Comparison of ENCODE assay signal across 8 cellular contexts in the genomic region with DNA sequence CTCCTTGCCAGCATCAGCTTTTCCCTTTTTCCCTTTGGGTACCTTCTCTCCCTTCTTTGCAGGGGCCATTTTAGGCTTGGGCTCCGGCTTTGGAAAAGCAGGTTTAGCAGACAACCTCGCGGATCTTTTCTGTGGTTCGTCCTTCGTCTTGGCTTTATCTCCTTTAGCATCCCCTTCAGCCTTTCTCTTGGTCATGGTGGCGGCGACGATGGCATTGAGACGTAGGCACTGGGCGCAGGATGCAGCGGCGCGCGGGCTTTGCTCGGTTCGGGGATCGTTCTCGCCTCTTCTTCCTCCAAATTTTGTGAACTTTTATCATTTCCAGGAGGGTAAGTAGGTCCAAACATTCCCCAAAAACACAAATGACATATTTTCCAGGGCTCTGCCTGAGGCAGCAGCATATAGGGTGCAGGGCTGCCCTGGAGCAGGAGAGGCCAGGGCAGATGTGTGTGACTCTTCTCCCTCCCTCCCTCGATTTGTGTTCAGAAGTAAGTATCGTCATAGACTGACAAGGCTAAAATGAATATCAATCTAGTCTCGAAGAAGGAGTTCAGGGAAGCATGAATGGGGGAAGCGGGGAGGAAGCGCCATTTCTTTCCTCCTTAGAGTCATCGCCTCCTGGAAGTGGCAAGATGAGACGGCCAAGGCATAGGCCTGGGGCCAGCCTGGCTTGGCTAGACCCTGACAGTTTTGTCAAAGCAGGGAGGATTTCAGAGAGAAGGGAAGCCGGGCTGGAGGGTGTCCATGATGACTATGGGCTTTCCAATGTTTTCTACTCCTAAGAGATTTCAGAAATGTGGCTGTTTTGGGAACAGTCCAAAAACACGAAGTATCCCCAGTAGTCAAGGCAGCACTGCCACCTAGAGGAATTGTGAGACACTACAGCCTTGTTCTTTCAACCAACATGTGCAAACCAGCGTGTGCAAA. TPM values are rescaled to one million over a fixed set of nuclear protein-coding genes. Genes with fewer than 3 reads are reported as not detected.
DNase-seq lines count a peak whose midpoint lies in the region; ATAC-seq and TF ChIP-seq lines count a peak whose summit lies in the region.

No MANE protein-coding gene starts in this region.

- no peak overlapping the region for H2BK120ac ChIP-seq in H9 (ENCODE audit: low read depth, low read length, poor library complexity, severe bottlenecking)

- CTCF ChIA-PET in WTC11 (lab: Charles Lee) = interaction anchor here (0.9 kb wide), 1 partner anchor 293 kb away, joined by 4 read pairs; no protein-coding TSS in a partner anchor

- H3K79me2 ChIP-seq in H9 (ENCODE audit: insufficient read depth, low read length) = no peaks in the 10 kb centered on the region

- H3K4me3 Mint-ChIP-seq in H9 = no peak overlapping the region; a peak in 2 of 5 replicates
- H3K4me3 Mint-ChIP-seq in WTC11 = no peak overlapping the region

- H2AK5ac ChIP-seq in H9 (ENCODE audit: insufficient read length, low read length) = no peak overlapping the region

- H3K14ac ChIP-seq in H9 (ENCODE audit: insufficient read depth, low read length) = no peak overlapping the region

- no peaks in the 10 kb centered on the region for H3K79me1 ChIP-seq in H9 (ENCODE audit: insufficient read depth, low read depth, low read length, poor library complexity, severe bottlenecking)

- H3K9me3 ChIP-seq in H9 (ENCODE audit: control insufficient read depth, low read depth, low read length) = no peaks in the 10 kb centered on the region

- no peak overlapping the region for H3K4ac ChIP-seq in H9 (ENCODE audit: low read depth, low read length)

- H3K23ac ChIP-seq in H9 (ENCODE audit: insufficient read length, low read depth, low read length) = no peak overlapping the region

- H3K27ac Mint-ChIP-seq in H9 = no peak overlapping the region
- H3K27ac Mint-ChIP-seq in WTC11 = no peak overlapping the region

- H4K91ac ChIP-seq in H9 (ENCODE audit: insufficient read length, low read depth, low read length) = no peak overlapping the region

- no peak overlapping the region for H4K8ac ChIP-seq in H9 (replicated peaks; ENCODE audit: insufficient read length, low read depth, low read length)

- no peak overlapping the region for H4K5ac ChIP-seq in H9 (ENCODE audit: insufficient read length, low read depth, low read length)

- H4K20me1 ChIP-seq in H9 (ENCODE audit: control insufficient read depth, insufficient read depth, insufficient read length) = no peaks in the 10 kb centered on the region

- no peak overlapping the region for H3K4me2 ChIP-seq in H9 (ENCODE audit: insufficient read depth, insufficient read length, low read length)

- no peak overlapping the region for H3K27ac ChIP-seq in H9 (ENCODE audit: insufficient read length, low read depth, low read length)

- peak overlapping the region; percentile 28 for H2BK12ac ChIP-seq in H9 (ENCODE audit: insufficient read length, low read depth, low read length)

- no peak overlapping the region for H3K56ac ChIP-seq in H9 (ENCODE audit: insufficient read length, low read depth, low read length)

- POLR2A ChIA-PET in WTC11 (lab: Charles Lee) = no interaction called here

- no peaks in the 10 kb centered on the region; the same call in none of the 2 replicates for H3K27me3 Mint-ChIP-seq in H9 (ENCODE audit: low read depth)
- H3K27me3 Mint-ChIP-seq in WTC11 (ENCODE audit: low read depth) = no peaks in the 10 kb centered on the region; the same call in 1 of the 2 replicates

- DNase-seq in AG10803 (ENCODE audit: low read depth) (peak; percentile 92), H9 (peak; percentile 78), NCI-H345 treated with DMSO at 0.1 percent for 48 hours (lab: John Stamatoyannopoulos, UW; ENCODE audit: unreplicated experiment) (peak; percentile 60), WTC11 (ENCODE audit: low spot score) (peak; percentile 63), cerebellar nuclear complex (lab: John Stamatoyannopoulos, UW) (peak; percentile 51 to 61), kidney epithelial cell (ENCODE audit: low read depth) (no peak)
- DNase-seq in stimulated activated CD4-positive, alpha-beta T cell treated with anti-CD3 and anti-CD28 coated beads, Interleukin-1b, Interleukin-23, amount 100 ng/mL, for 4 hours (ENCODE audit: low read depth in 2 of 2) = peak; percentile 21 to 50

- no CpG with 5 or more reads among the region's 28 CpGs for WGBS in H9 (ENCODE audit: extremely low coverage, insufficient read length, low lambda C conversion rate)

- no peaks in the 10 kb centered on the region for H3K36me3 ChIP-seq in kidney epithelial cell (ENCODE audit: control insufficient read depth, insufficient read depth, low read length)

- H3K9me3 Mint-ChIP-seq in H9 (peaks cover 21 to 29% of the 10 kb centered on the region in 2 experiments), WTC11 (peaks cover 24% of the 10 kb centered on the region)

- ATAC-seq in WTC11 (peak; percentile 92), GM21576 (IDR thresholded peaks at IDR 0.05; ENCODE audit: unreplicated experiment) (no peak)

- TF ChIP-seq CTCF in AG10803 (conservative IDR thresholded peaks at IDR 0.05; ENCODE audit: low read length) (peak; percentile 98), H9 (conservative IDR thresholded peaks at IDR 0.05) (peak; percentile 94), WTC11 (IDR thresholded peaks at IDR 0.05) (peak; percentile 89), kidney epithelial cell (IDR thresholded peaks at IDR 0.05; ENCODE audit: insufficient read depth, low read length, poor library complexity, severe bottlenecking) (peak; percentile 70)

- H3K23me2 ChIP-seq in H9 (ENCODE audit: insufficient read length, low read depth, low read length, poor library complexity, severe bottlenecking) = no peaks in the 10 kb centered on the region

- H2BK5ac ChIP-seq in H9 (ENCODE audit: insufficient read length, low read length) = no peak overlapping the region

- H2BK15ac ChIP-seq in H9 (ENCODE audit: low read depth, low read length) = no peak overlapping the region

- peak overlapping the region; percentile 20 for H3K4me3 ChIP-seq in AG10803 (ENCODE audit: low read length)
- no peak overlapping the region for H3K4me3 ChIP-seq in kidney epithelial cell (ENCODE audit: low read depth, low read length)

- no peaks in the 10 kb centered on the region; the same call in 1 of the 2 replicates for H3K4me1 ChIP-seq in H9 (ENCODE audit: insufficient read depth, low read length)

- H3K27me3 ChIP-seq in H9 (ENCODE audit: insufficient read depth, low read length) (no peaks in the 10 kb centered on the region), kidney epithelial cell (ENCODE audit: control insufficient read depth, insufficient read depth, low read length) (no peaks in the 10 kb centered on the region)

- peaks cover 8 to 22% (median 9%) of the 10 kb centered on the region in 3 experiments; a peak in 6 of 7 replicates for H3K36me3 Mint-ChIP-seq in H9 (ENCODE audit: insufficient read depth in 1 of 3, low read depth in 3 of 3)
- peaks cover 15% of the 10 kb centered on the region for H3K36me3 Mint-ChIP-seq in WTC11

- peak overlapping the region; percentile 50 for H3K18ac ChIP-seq in H9 (ENCODE audit: insufficient read length, low read depth, low read length)

- H3K4me1 Mint-ChIP-seq in H9 (peaks cover 5 to 6% of the 10 kb centered on the region in 2 experiments; a peak in 3 of 4 replicates), WTC11 (peaks cover 5% of the 10 kb centered on the region)

- no peak overlapping the region for H2BK20ac ChIP-seq in H9 (ENCODE audit: low read depth, low read length, poor library complexity, severe bottlenecking)

- peak overlapping the region; percentile 76 for H2AFZ ChIP-seq in H9 (ENCODE audit: low read length)

- H3K9ac ChIP-seq in H9 (ENCODE audit: extremely low read depth, insufficient read length, low read length) = no peak overlapping the region

- no peak overlapping the region for H3T11ph ChIP-seq in H9 (ENCODE audit: low read length)

TF ChIP-seq in WTC11, 78 proteins besides CTCF, POLR2A, EP300 and RAD21:
- TF ChIP-seq NR1H2 (CRISPR knock-in tag; IDR thresholded peaks at IDR 0.05) = no peak
- no peak for TF ChIP-seq ATF1 (CRISPR knock-in tag; IDR thresholded peaks at IDR 0.05)
- TF ChIP-seq, protein P1, sequence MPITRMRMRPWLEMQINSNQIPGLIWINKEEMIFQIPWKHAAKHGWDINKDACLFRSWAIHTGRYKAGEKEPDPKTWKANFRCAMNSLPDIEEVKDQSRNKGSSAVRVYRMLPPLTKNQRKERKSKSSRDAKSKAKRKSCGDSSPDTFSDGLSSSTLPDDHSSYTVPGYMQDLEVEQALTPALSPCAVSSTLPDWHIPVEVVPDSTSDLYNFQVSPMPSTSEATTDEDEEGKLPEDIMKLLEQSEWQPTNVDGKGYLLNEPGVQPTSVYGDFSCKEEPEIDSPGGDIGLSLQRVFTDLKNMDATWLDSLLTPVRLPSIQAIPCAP (CRISPR knock-in tag; IDR thresholded peaks at IDR 0.05) = no peak
- TF ChIP-seq HMGA2 (CRISPR knock-in tag; IDR thresholded peaks at IDR 0.05) = no peak
- TF ChIP-seq, protein P2, sequence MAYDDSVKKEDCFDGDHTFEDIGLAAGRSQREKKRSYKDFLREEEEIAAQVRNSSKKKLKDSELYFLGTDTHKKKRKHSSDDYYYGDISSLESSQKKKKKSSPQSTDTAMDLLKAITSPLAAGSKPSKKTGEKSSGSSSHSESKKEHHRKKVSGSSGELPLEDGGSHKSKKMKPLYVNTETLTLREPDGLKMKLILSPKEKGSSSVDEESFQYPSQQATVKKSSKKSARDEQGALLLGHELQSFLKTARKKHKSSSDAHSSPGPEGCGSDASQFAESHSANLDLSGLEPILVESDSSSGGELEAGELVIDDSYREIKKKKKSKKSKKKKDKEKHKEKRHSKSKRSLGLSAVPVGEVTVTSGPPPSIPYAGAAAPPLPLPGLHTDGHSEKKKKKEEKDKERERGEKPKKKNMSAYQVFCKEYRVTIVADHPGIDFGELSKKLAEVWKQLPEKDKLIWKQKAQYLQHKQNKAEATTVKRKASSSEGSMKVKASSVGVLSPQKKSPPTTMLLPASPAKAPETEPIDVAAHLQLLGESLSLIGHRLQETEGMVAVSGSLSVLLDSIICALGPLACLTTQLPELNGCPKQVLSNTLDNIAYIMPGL (CRISPR knock-in tag; IDR thresholded peaks at IDR 0.05) = no peak

RNA-seq across cellular contexts. Expression of a gene that starts 13.2 kb away (rescaled TPM):
- total RNA-seq in H9 (2021) = not detected in 2 replicates
- not detected in 3 replicates for total RNA-seq in WTC11 (2021)
- total RNA-seq in kidney epithelial cell = 1.4 TPM in 1 of 2 replicates, not detected in the other

RNA-seq across cellular contexts. Expression of a gene that starts 43.6 kb away (rescaled TPM):
- 73.5 and 74.7 TPM in 2 replicates for total RNA-seq in H9 (2021)
- total RNA-seq in WTC11 (2021) = 91.7 to 103 TPM (median 96.1 TPM) in 3 replicates
- total RNA-seq in kidney epithelial cell = 31.4 and 37.2 TPM in 2 replicates
